Comparison of ENCODE assay signal across 8 cellular contexts in genomic region chr18:6219116-6219717, GRCh38.
DNase-seq lines count a peak whose midpoint lies in the region; ATAC-seq and TF ChIP-seq lines count a peak whose summit lies in the region.

No MANE protein-coding gene starts in this region.

- no peak overlapping the region for H3K9ac ChIP-seq in PC-3 (ENCODE audit: low read length)

- TF ChIP-seq CTCF in PC-3 (conservative IDR thresholded peaks at IDR 0.05; ENCODE audit: low read depth, low read length) (peak; percentile 84), osteoblast (IDR thresholded peaks at IDR 0.05; ENCODE audit: extremely low read depth, low read depth, low read length) (peak; percentile 64)

- peaks cover 0 to 8% (median 1%) of the 10 kb centered on the region in 11 donors for H3K9me3 Mint-ChIP-seq in naive thymus-derived CD4-positive, alpha-beta T cell

- no peak overlapping the region for H3K4me2 ChIP-seq in PC-3 (ENCODE audit: low read length)
- no peak overlapping the region for H3K4me2 ChIP-seq in osteoblast (ENCODE audit: insufficient read depth, low read length)

- H3K4me3 Mint-ChIP-seq in naive thymus-derived CD4-positive, alpha-beta T cell: no peak overlapping the region

- intact Hi-C loops in PC-3 (cut with micrococcal nuclease): loop anchor here (1.0 to 10.0 kb wide), 3 partner anchors 162 to 340 kb away; no protein-coding TSS in a partner anchor
- intact Hi-C loops in naive thymus-derived CD4-positive, alpha-beta T cell (cut with micrococcal nuclease): no loop called here

- CTCF ChIA-PET in PC-3 (lab: Charles Lee): interaction anchor here (0.5 to 0.7 kb wide), 2 partner anchors 233 to 1196 kb away, joined by 3 to 6 read pairs; no protein-coding TSS in a partner anchor
- CTCF ChIA-PET in naive thymus-derived CD4-positive, alpha-beta T cell (lab: Charles Lee): no interaction called here

- H3K79me2 ChIP-seq in PC-3 (ENCODE audit: low read length) (no peaks in the 10 kb centered on the region), osteoblast (ENCODE audit: insufficient read depth, low read length) (no peaks in the 10 kb centered on the region)

- H3F3A ChIP-seq in PC-3 (ENCODE audit: low read length, unreplicated experiment): no peaks in the 10 kb centered on the region

- H3K4me1 ChIP-seq in PC-3 (ENCODE audit: insufficient read depth, low read length): no peaks in the 10 kb centered on the region
- no peaks in the 10 kb centered on the region for H3K4me1 ChIP-seq in osteoblast (ENCODE audit: insufficient read depth, low read length)
- no peaks in the 10 kb centered on the region for H3K4me1 ChIP-seq in naive thymus-derived CD4-positive, alpha-beta T cell (ENCODE audit: control insufficient read depth in 2 of 2, insufficient read depth in 2 of 2, low read length in 2 of 2)

- POLR2A ChIA-PET in PC-3 (lab: Charles Lee; ENCODE audit: unreplicated experiment): no interaction called here
- POLR2A ChIA-PET in naive thymus-derived CD4-positive, alpha-beta T cell (lab: Charles Lee): no interaction called here

- H4K20me1 ChIP-seq in PC-3 (ENCODE audit: low read length) (no peaks in the 10 kb centered on the region), osteoblast (ENCODE audit: insufficient read depth, low read length) (no peaks in the 10 kb centered on the region)

- no peaks in the 10 kb centered on the region for H3K27me3 Mint-ChIP-seq in naive thymus-derived CD4-positive, alpha-beta T cell

- no peaks in the 10 kb centered on the region for H3K4me1 Mint-ChIP-seq in naive thymus-derived CD4-positive, alpha-beta T cell

- no peak overlapping the region for H3K4me3 ChIP-seq in H7 (ENCODE audit: insufficient read depth, low read depth, low read length)
- no peak overlapping the region for H3K4me3 ChIP-seq in PC-3 (ENCODE audit: low read length)
- H3K4me3 ChIP-seq in osteoblast (ENCODE audit: insufficient read depth, low read length): no peak overlapping the region
- H3K4me3 ChIP-seq in naive thymus-derived CD4-positive, alpha-beta T cell (ENCODE audit: low read length): no peak overlapping the region

- H3K27ac ChIP-seq in PC-3 (ENCODE audit: low read length) (no peak overlapping the region), osteoblast (ENCODE audit: low read depth, low read length) (no peak overlapping the region)
- no peak overlapping the region for H3K27ac ChIP-seq in naive thymus-derived CD4-positive, alpha-beta T cell (ENCODE audit: low read depth, low read length)

- H3K9me2 ChIP-seq in PC-3 (replicated peaks; ENCODE audit: low read length): no peaks in the 10 kb centered on the region

- ATAC-seq in PC-3: peak; percentile 89
- ATAC-seq in naive thymus-derived CD4-positive, alpha-beta T cell: no peak

- H2AFZ ChIP-seq in PC-3 (ENCODE audit: low read length) (peak overlapping the region; percentile 46; the same call in 1 of the 2 replicates), osteoblast (ENCODE audit: low read length) (no peak overlapping the region)

- H3K36me3 ChIP-seq in H7 (replicated peaks; ENCODE audit: control insufficient read depth, insufficient read depth, low read length) (no peaks in the 10 kb centered on the region), PC-3 (ENCODE audit: low read depth, low read length) (no peaks in the 10 kb centered on the region), osteoblast (ENCODE audit: insufficient read depth, low read length) (no peaks in the 10 kb centered on the region)
- no peaks in the 10 kb centered on the region for H3K36me3 ChIP-seq in naive thymus-derived CD4-positive, alpha-beta T cell (ENCODE audit: control insufficient read depth in 2 of 3, insufficient read depth in 3 of 3, low read length in 3 of 3)

- no TSS peak for BruUV-seq in PC-3 (replicated peaks; lab: Mats Ljungman, UMichigan)

- DNase-seq in DMS114 treated with DMSO at 0.1 percent for 48 hours (lab: John Stamatoyannopoulos, UW; ENCODE audit: unreplicated experiment): peak; percentile 9
- peak; percentile 58 for DNase-seq in H7
- DNase-seq in PC-3: peak; percentile 78
- DNase-seq in fibroblast of peridontal ligament (ENCODE audit: extremely low read depth): peak; percentile 57
- DNase-seq in osteoblast (ENCODE audit: insufficient read length, low spot score, missing footprints): no peak
- no peak for DNase-seq in naive thymus-derived CD4-positive, alpha-beta T cell
- DNase-seq in cerebellar nuclear complex (lab: John Stamatoyannopoulos, UW): no peak
- no peak for DNase-seq in activated CD4-positive, CD25-positive, alpha-beta regulatory T cell treated with anti-CD3 and anti-CD28 coated beads, Interleukin-2, amount 50 U/mL, for 72 hours

- H3K27me3 ChIP-seq in H7 (ENCODE audit: control insufficient read depth, insufficient read depth, low read length): no peaks in the 10 kb centered on the region
- no peaks in the 10 kb centered on the region for H3K27me3 ChIP-seq in PC-3 (ENCODE audit: low read length)
- H3K27me3 ChIP-seq in osteoblast (ENCODE audit: insufficient read depth, low read length): no peaks in the 10 kb centered on the region
- H3K27me3 ChIP-seq in naive thymus-derived CD4-positive, alpha-beta T cell (ENCODE audit: control insufficient read depth in 2 of 2, insufficient read depth in 2 of 2, low read length in 2 of 2): no peaks in the 10 kb centered on the region

- no peaks in the 10 kb centered on the region for H3K36me3 Mint-ChIP-seq in naive thymus-derived CD4-positive, alpha-beta T cell

- H3K9me3 ChIP-seq in PC-3 (ENCODE audit: low read length) (no peaks in the 10 kb centered on the region), osteoblast (ENCODE audit: low read depth, low read length) (peaks cover 2% of the 10 kb centered on the region)
- H3K9me3 ChIP-seq in naive thymus-derived CD4-positive, alpha-beta T cell (ENCODE audit: control insufficient read depth in 2 of 3, low read length in 3 of 3): no peaks in the 10 kb centered on the region

- no peak overlapping the region for H3K27ac Mint-ChIP-seq in naive thymus-derived CD4-positive, alpha-beta T cell

Comparison
In these comparisons a context has a peak if more than half of its experiments do, and no peak if none do; other contexts are left out.
1. DNase-seq: peak in DMS114 treated with DMSO at 0.1 percent for 48 hours (single experiment), H7 (single experiment), PC-3 (single experiment) and fibroblast of peridontal ligament (single experiment); none in osteoblast (single experiment), naive thymus-derived CD4-positive, alpha-beta T cell (0 of 9), cerebellar nuclear complex (0 of 2) and activated CD4-positive, CD25-positive, alpha-beta regulatory T cell treated with anti-CD3 and anti-CD28 coated beads, Interleukin-2, amount 50 U/mL, for 72 hours (single experiment).